In the genomic region with DNA sequence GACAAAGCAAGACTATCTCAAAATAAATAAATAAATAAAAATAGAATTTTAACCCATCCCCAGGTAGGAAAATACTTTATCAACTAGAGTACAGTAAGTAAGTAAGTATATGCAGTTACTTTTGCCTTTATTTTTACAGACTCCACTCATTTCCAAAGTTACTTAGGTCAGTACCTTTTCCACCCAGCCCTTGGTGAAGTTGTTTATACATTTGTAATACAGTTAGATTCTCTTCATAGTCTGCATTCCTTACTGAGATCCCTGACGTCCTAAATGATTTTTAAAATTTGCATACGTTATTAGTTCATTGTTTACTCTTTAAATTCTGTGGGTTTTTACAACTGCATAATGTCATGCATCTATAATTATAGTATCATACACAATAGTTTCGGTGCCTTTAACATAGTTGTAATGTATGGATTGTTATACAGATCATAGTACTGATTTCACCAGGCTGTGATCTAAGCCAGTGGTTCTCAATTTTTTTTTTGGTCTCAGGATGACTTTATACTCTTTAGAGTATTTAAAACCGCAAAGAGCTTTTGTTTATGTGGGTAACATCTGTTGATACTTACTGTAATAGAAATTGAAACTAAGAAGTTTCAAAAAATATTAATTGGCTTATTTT, we compare ENCODE assay signal across 9 cellular contexts. TPM values are rescaled to one million over a fixed set of nuclear protein-coding genes. Genes with fewer than 3 reads are reported as not detected.
DNase-seq lines count a peak whose midpoint lies in the region; ATAC-seq and TF ChIP-seq lines count a peak whose summit lies in the region.
"Had no signal": no experiment of that assay in that cellular context is flagged by ENCODE, and none has a peak within 500 bp of the region (broad histone marks: within the 10 kb centered on the region; RNA-seq: fewer than 3 reads in every experiment).

No MANE protein-coding gene starts in this region.

- H3K27me3 ChIP-seq in esophagus muscularis mucosa: no peaks in the 10 kb centered on the region
- no peaks in the 10 kb centered on the region for H3K27me3 ChIP-seq in tibial nerve

- H3K4me3 ChIP-seq in esophagus muscularis mucosa (peak overlapping the region in 3 of 4 donors; percentile 17 to 25 (median 25)), tibial nerve (no peak overlapping the region)

- TF ChIP-seq POLR2A in esophagus muscularis mucosa (IDR thresholded peaks at IDR 0.05; ENCODE audit: low read depth): no peak
- no peak for TF ChIP-seq POLR2A in tibial nerve (IDR thresholded peaks at IDR 0.05)

- WGBS in esophagus muscularis mucosa: 39% methylated on average over 4 of the region's 4 CpGs
- 50% methylated on average over 4 of the region's 4 CpGs for WGBS in tibial nerve, 2 donors

- intact Hi-C loops in esophagus muscularis mucosa (cut with DNase I): no loop called here

- DNase-seq in ELR (ENCODE audit: low read depth) (peak; percentile 76), esophagus muscularis mucosa (ENCODE audit: extremely low spot score) (no peak), tibial nerve (ENCODE audit: low spot score in 2 of 2) (no peak), NCI-H1436 treated with DMSO at 0.1 percent for 48 hours (lab: John Stamatoyannopoulos, UW) (no peak), NCI-H2029 treated with DMSO at 0.1 percent for 48 hours (lab: John Stamatoyannopoulos, UW) (no peak), Kasumi-1 (lab: John Stamatoyannopoulos, UW) (no peak)

- TF ChIP-seq EP300 in esophagus muscularis mucosa (IDR thresholded peaks at IDR 0.05) (no peak), tibial nerve (IDR thresholded peaks at IDR 0.05) (no peak)

- TF ChIP-seq CTCF in esophagus muscularis mucosa (IDR thresholded peaks at IDR 0.05) (no peak), tibial nerve (IDR thresholded peaks at IDR 0.05) (no peak)

- H3K9me3 ChIP-seq in esophagus muscularis mucosa (no peaks in the 10 kb centered on the region), tibial nerve (no peaks in the 10 kb centered on the region)

- ATAC-seq in GM21367 (IDR thresholded peaks at IDR 0.05; ENCODE audit: unreplicated experiment): peak; percentile 86
- peak; percentile 92 for ATAC-seq in HG03432 (IDR thresholded peaks at IDR 0.05; ENCODE audit: unreplicated experiment)
- ATAC-seq: WTC11 had no signal

- H3K36me3 ChIP-seq in esophagus muscularis mucosa (peaks cover 0 to 5% (median 0%) of the 10 kb centered on the region in 4 donors), tibial nerve (peaks cover 0 to 18% (median 0%) of the 10 kb centered on the region in 3 donors)

- H3K4me1 ChIP-seq in esophagus muscularis mucosa: peaks cover 4 to 19% (median 17%) of the 10 kb centered on the region in 4 donors
- H3K4me1 ChIP-seq in tibial nerve: peaks cover 0 to 29% (median 0%) of the 10 kb centered on the region in 4 donors

- H3K27ac ChIP-seq in esophagus muscularis mucosa (replicated peaks in 1 of 4) (peak overlapping the region in 1 of 4 donors; percentile 9), tibial nerve (peak overlapping the region in 2 of 4 donors; percentile 8 to 31)

RNA-seq across cellular contexts. Expression of a gene that starts 10.4 kb away (rescaled TPM):
- total RNA-seq in esophagus muscularis mucosa: 10 to 100 TPM in 1 of 4 donors, 1 to 10 TPM in 3; 8.4 to 13.3 (median 9.3) TPM
- 10 to 100 TPM in 3 of 4 donors, 1 to 10 TPM in 1; 9.2 to 16.5 (median 13.0) TPM for total RNA-seq in tibial nerve

RNA-seq across cellular contexts. Expression of a gene that starts 10.6 kb away (rescaled TPM):
- total RNA-seq in esophagus muscularis mucosa (100 to 1,000 TPM in 1 of 4 donors, 10 to 100 TPM in 3; 75.4 to 119 (median 81.8) TPM), tibial nerve (100 to 1,000 TPM in 3 of 4 donors, 10 to 100 TPM in 1; 89.4 to 152 (median 107) TPM)

RNA-seq across cellular contexts. Expression of a gene that starts 41.3 kb away (rescaled TPM):
- total RNA-seq in esophagus muscularis mucosa (10 to 100 TPM; 27.5 to 54.0 (median 31.2) TPM), tibial nerve (10 to 100 TPM; 25.3 to 51.4 (median 37.6) TPM)

Comparison
In these comparisons a context has a peak if more than half of its experiments do, and no peak if none do; other contexts are left out.
1. H3K4me3 ChIP-seq: peak in esophagus muscularis mucosa (3 of 4); none in tibial nerve (0 of 4).